Comparison of ENCODE assay signal across 8 cellular contexts in the genomic region with DNA sequence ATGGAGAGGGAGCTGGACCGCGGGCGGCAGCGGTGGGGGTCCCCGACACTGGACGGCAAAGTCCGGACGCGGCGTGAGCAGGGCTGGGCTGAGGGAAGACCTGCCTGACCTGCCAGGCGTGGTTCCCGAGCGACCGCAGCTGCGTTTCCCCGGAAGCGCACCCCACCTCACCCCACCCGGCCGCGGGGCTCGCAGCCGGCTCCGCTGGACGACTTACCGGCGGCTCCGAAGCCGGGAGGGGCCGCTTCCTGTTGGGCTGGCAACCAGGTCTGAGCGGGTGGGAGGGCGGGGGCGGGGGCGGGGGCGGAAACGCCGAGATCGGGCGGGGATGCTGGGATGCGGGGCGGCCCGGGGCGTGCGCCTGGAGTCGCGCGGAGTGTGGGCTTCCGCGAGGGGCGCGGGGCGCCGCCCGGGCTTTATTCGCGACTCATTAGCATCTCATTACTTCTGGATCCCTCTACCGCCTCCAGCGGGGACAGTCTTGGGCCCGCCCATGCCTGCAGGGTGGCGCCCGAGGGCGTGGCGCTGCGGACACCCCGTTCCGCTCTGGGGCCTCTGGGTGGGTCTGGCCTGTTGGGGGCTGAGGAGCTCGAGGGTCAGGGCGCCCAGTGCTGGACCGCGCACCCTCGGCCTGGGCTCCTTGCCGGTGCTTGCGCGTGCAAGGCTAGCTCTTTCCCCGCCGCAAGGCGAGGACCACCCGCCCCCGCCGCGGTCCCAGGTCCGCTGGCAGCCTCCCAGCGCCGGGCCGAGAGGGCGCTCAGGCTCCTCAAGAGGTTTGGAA. TPM values are rescaled to one million over a fixed set of nuclear protein-coding genes. Genes with fewer than 3 reads are reported as not detected.
A peak's percentile ranks its signal among the peaks of the same experiment; 100 is the strongest.
DNase-seq lines count a peak whose midpoint lies in the region; ATAC-seq lines count a peak whose summit lies in the region.

A gene with protein sequence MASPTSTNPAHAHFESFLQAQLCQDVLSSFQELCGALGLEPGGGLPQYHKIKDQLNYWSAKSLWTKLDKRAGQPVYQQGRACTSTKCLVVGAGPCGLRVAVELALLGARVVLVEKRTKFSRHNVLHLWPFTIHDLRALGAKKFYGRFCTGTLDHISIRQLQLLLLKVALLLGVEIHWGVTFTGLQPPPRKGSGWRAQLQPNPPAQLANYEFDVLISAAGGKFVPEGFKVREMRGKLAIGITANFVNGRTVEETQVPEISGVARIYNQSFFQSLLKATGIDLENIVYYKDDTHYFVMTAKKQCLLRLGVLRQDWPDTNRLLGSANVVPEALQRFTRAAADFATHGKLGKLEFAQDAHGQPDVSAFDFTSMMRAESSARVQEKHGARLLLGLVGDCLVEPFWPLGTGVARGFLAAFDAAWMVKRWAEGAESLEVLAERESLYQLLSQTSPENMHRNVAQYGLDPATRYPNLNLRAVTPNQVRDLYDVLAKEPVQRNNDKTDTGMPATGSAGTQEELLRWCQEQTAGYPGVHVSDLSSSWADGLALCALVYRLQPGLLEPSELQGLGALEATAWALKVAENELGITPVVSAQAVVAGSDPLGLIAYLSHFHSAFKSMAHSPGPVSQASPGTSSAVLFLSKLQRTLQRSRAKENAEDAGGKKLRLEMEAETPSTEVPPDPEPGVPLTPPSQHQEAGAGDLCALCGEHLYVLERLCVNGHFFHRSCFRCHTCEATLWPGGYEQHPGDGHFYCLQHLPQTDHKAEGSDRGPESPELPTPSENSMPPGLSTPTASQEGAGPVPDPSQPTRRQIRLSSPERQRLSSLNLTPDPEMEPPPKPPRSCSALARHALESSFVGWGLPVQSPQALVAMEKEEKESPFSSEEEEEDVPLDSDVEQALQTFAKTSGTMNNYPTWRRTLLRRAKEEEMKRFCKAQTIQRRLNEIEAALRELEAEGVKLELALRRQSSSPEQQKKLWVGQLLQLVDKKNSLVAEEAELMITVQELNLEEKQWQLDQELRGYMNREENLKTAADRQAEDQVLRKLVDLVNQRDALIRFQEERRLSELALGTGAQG (minus strand): TSS at position 271 of the 781 bp plus-strand sequence. CDS start 1,576 bp downstream, outside the sequence.

- in situ Hi-C loops in endometrial microvascular endothelial cells (cut with HindIII; ENCODE audit: inconsistent ontology term, low pct_unique_long_range_greater_than_20kb, low sequenced_read_pairs) = no loop called here

- POLR2A ChIA-PET in activated CD8-positive, alpha-beta memory T cell treated with anti-CD3 and anti-CD28 coated beads for 36 hours (lab: Charles Lee) = interaction anchor here (0.9 to 4.5 kb wide), 4 partner anchors 15 to 82 kb away, joined by 3 to 21 read pairs (median 4); a partner anchor contains a TSS

- ATAC-seq in GM18909 (IDR thresholded peaks at IDR 0.05; ENCODE audit: poor library complexity, unreplicated experiment) (peak; percentile 62), HG03135 (IDR thresholded peaks at IDR 0.05; ENCODE audit: unreplicated experiment) (peak; percentile 58)

- CTCF ChIA-PET in activated CD8-positive, alpha-beta memory T cell treated with anti-CD3 and anti-CD28 coated beads for 36 hours (lab: Charles Lee) = interaction anchor here (0.5 to 4.0 kb wide), 6 partner anchors 15 to 603 kb away, joined by 3 to 23 read pairs (median 4); a partner anchor contains a TSS

- DNase-seq in Ammon's horn (ENCODE audit: low spot score) = peak; percentile 67
- DNase-seq in NCI-H82 (lab: John Stamatoyannopoulos, UW) = peak; percentile 84
- peak; percentile 34 for DNase-seq in midbrain (lab: John Stamatoyannopoulos, UW)
- DNase-seq in stimulated activated CD8-positive, alpha-beta memory T cell treated with anti-CD3 and anti-CD28 coated beads, Interleukin-4, amount 100 ng/mL, for 48 hours = peak; percentile 75

RNA-seq across cellular contexts. Expression of the gene that starts here (rescaled TPM):
- 10 to 100 TPM; 29.9 to 30.7 TPM for total RNA-seq in activated CD8-positive, alpha-beta memory T cell treated with anti-CD3 and anti-CD28 coated beads for 36 hours
- total RNA-seq in endometrial microvascular endothelial cells (ENCODE audit: inconsistent ontology term) = 18.0 TPM

Comparison
In these comparisons a context has a peak if more than half of its experiments do, and no peak if none do; other contexts are left out.
1. Peak in every context shown above with its lines: DNase-seq and ATAC-seq.
2. DNase-seq: peak in every context shown above with its lines; median percentile 84 in NCI-H82; 75 in stimulated activated CD8-positive, alpha-beta memory T cell treated with anti-CD3 and anti-CD28 coated beads, Interleukin-4, amount 100 ng/mL, for 48 hours; 67 in Ammon's horn; 34 in midbrain.